ENCODE assay signal across 1 cellular context in the genomic region with DNA sequence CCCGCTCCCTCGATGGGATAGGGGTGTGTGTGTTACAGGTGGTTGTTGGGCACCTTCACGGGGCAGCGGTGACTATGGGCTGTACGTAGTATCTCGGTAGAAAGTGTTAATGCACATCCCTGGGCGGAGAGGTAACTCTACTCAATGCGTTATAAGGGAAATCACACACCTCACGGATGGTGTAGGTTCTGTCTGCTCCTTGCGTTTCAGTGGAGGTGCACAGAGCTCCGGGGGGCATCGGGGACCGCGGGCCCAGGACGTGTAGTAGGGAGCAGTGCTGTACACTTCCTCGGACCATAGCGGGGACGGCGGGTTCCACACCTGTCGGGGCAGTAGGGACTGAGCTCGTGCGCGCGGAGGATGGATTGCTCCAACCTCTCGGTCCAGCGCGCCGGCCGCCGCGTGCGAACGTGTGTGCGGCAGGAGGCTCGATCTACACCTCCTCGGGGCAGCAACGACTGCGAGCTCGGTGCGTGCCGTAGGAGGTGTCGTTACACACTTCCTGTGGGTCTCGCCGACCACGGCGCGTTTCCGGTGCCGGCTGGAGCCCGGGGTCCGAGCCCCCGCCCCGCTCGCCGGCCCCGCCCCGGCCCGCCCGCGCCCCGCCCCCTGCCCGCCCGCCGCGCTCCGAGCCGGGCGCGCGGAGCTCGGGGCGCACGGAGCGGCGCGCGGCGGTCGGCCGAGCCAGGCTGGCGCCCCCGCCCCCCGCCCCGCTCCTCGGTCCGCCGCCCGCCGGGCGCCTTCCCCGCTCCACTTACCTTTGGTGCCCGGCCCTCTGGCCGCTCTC.
TF ChIP-seq lines count a peak whose summit lies in the region.

A gene with protein sequence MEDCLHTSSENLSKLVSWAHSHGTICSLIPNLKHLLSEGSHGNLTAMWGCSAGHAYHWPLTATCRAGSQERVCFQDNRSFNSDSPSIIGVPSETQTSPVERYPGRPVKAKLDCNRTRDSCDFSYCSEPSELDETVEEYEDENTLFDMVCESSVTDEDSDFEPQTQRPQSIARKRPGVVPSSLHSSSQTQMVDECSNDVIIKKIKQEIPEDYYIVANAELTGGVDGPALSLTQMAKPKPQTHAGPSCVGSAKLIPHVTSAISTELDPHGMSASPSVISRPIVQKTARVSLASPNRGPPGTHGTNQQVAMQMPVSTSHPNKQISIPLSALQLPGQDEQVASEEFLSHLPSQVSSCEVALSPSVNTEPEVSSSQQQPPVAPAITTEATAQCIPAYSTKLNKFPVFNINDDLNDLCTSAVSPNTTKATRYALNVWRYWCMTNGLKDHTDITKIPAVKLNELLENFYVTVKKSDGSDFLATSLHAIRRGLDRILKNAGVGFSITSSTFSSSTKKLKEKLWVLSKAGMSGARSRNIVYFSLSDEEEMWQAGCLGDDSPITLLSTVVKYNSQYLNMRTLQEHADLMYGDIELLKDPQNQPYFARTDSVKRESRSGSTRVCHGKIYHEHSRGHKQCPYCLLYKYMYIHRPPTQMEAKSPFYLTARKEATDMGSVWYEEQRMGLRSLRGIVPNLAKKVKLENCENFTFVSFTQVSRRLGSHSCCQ (plus strand): TSS at position 607 of the 787 bp plus-strand sequence. CDS start 87,254 bp downstream, outside the sequence.

TF ChIP-seq in HepG2, 621 proteins besides CTCF, POLR2A, EP300 and RAD21 (continued from another document and continues in another):
- TF ChIP-seq, protein P1, sequence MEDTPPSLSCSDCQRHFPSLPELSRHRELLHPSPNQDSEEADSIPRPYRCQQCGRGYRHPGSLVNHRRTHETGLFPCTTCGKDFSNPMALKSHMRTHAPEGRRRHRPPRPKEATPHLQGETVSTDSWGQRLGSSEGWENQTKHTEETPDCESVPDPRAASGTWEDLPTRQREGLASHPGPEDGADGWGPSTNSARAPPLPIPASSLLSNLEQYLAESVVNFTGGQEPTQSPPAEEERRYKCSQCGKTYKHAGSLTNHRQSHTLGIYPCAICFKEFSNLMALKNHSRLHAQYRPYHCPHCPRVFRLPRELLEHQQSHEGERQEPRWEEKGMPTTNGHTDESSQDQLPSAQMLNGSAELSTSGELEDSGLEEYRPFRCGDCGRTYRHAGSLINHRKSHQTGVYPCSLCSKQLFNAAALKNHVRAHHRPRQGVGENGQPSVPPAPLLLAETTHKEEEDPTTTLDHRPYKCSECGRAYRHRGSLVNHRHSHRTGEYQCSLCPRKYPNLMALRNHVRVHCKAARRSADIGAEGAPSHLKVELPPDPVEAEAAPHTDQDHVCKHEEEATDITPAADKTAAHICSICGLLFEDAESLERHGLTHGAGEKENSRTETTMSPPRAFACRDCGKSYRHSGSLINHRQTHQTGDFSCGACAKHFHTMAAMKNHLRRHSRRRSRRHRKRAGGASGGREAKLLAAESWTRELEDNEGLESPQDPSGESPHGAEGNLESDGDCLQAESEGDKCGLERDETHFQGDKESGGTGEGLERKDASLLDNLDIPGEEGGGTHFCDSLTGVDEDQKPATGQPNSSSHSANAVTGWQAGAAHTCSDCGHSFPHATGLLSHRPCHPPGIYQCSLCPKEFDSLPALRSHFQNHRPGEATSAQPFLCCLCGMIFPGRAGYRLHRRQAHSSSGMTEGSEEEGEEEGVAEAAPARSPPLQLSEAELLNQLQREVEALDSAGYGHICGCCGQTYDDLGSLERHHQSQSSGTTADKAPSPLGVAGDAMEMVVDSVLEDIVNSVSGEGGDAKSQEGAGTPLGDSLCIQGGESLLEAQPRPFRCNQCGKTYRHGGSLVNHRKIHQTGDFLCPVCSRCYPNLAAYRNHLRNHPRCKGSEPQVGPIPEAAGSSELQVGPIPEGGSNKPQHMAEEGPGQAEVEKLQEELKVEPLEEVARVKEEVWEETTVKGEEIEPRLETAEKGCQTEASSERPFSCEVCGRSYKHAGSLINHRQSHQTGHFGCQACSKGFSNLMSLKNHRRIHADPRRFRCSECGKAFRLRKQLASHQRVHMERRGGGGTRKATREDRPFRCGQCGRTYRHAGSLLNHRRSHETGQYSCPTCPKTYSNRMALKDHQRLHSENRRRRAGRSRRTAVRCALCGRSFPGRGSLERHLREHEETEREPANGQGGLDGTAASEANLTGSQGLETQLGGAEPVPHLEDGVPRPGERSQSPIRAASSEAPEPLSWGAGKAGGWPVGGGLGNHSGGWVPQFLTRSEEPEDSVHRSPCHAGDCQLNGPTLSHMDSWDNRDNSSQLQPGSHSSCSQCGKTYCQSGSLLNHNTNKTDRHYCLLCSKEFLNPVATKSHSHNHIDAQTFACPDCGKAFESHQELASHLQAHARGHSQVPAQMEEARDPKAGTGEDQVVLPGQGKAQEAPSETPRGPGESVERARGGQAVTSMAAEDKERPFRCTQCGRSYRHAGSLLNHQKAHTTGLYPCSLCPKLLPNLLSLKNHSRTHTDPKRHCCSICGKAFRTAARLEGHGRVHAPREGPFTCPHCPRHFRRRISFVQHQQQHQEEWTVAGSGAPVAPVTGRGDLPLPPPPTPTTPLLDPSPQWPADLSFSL (CRISPR knock-in tag; IDR thresholded peaks at IDR 0.05), result peak; percentile 80
- TF ChIP-seq THYN1 (CRISPR knock-in tag; IDR thresholded peaks at IDR 0.05; ENCODE audit: borderline replicate concordance, low read depth) (no peak), ZNF367 (CRISPR knock-in tag; IDR thresholded peaks at IDR 0.05; ENCODE audit: borderline replicate concordance) (peak; percentile 52; the same call in 1 of the 2 replicates), TAF1 (CRISPR knock-in tag; IDR thresholded peaks at IDR 0.05) (peak; percentile 95), GLI4 (CRISPR knock-in tag; IDR thresholded peaks at IDR 0.05; ENCODE audit: borderline replicate concordance) (no peak), ZFP90 (CRISPR knock-in tag; IDR thresholded peaks at IDR 0.05; ENCODE audit: borderline replicate concordance) (no peak; the same call in 1 of the 2 replicates), HIVEP1 (CRISPR knock-in tag; IDR thresholded peaks at IDR 0.05) (peak; percentile 75; the same call in 1 of the 2 replicates), ZSCAN31 (CRISPR knock-in tag; IDR thresholded peaks at IDR 0.05; ENCODE audit: low read depth) (no peak; the same call in 1 of the 2 replicates), ZSCAN12 (CRISPR knock-in tag; IDR thresholded peaks at IDR 0.05) (no peak), ZBTB42 (CRISPR knock-in tag; IDR thresholded peaks at IDR 0.05) (no peak), SNRNP70 (IDR thresholded peaks at IDR 0.05; ENCODE audit: low read depth, low read length) (no peak), KLF16 (CRISPR knock-in tag; IDR thresholded peaks at IDR 0.05) (peak in 1 of 2 experiments; percentile 62; a peak in 2 of 4 replicates), TBX2 (CRISPR knock-in tag; IDR thresholded peaks at IDR 0.05; ENCODE audit: borderline replicate concordance) (peak; percentile 88), ZNF484 (CRISPR knock-in tag; IDR thresholded peaks at IDR 0.05; ENCODE audit: borderline replicate concordance, low read depth) (0 out of 2 replicates have a peak, but pooled peaks have one; percentile 58), PITX1 (CRISPR knock-in tag; IDR thresholded peaks at IDR 0.05) (0 out of 2 replicates have a peak, but pooled peaks have one; percentile 46), TARDBP (CRISPR knock-in tag; IDR thresholded peaks at IDR 0.05) (no peak; the same call in 1 of the 2 replicates), BCL6 (CRISPR knock-in tag; IDR thresholded peaks at IDR 0.05) (0 out of 2 replicates have a peak, but pooled peaks have one; percentile 44), NFIB (CRISPR knock-in tag; IDR thresholded peaks at IDR 0.05; ENCODE audit: borderline replicate concordance) (no peak; the same call in 1 of the 2 replicates), ZMAT3 (CRISPR knock-in tag; conservative IDR thresholded peaks at IDR 0.05) (peak; percentile 91; the same call in 1 of the 2 replicates), TEAD3 (CRISPR knock-in tag; optimal IDR thresholded peaks at IDR 0.05; ENCODE audit: borderline replicate concordance) (peak; percentile 41), KDM6A (CRISPR knock-in tag; IDR thresholded peaks at IDR 0.05; ENCODE audit: low read depth) (no peak), CAMTA2 (CRISPR knock-in tag; IDR thresholded peaks at IDR 0.05; ENCODE audit: borderline replicate concordance) (peak; percentile 86), ZBTB7A (CRISPR knock-in tag; IDR thresholded peaks at IDR 0.05) (peak; percentile 42; the same call in 1 of the 2 replicates), CENPX (CRISPR knock-in tag; IDR thresholded peaks at IDR 0.05) (no peak), MBNL3 (CRISPR knock-in tag; conservative IDR thresholded peaks at IDR 0.05) (no peak), ZNF678 (CRISPR knock-in tag; IDR thresholded peaks at IDR 0.05) (0 out of 2 replicates have a peak, but pooled peaks have one; percentile 89), EED (CRISPR knock-in tag; IDR thresholded peaks at IDR 0.05) (peak; percentile 86; the same call in 1 of the 2 replicates), MXI1 (IDR thresholded peaks at IDR 0.05; ENCODE audit: borderline replicate concordance, low read depth, low read length) (peak; percentile 64; the same call in 1 of the 3 replicates)
- TF ChIP-seq, protein P2, sequence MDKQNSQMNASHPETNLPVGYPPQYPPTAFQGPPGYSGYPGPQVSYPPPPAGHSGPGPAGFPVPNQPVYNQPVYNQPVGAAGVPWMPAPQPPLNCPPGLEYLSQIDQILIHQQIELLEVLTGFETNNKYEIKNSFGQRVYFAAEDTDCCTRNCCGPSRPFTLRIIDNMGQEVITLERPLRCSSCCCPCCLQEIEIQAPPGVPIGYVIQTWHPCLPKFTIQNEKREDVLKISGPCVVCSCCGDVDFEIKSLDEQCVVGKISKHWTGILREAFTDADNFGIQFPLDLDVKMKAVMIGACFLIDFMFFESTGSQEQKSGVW (CRISPR knock-in tag; IDR thresholded peaks at IDR 0.05; ENCODE audit: borderline replicate concordance), result no peak
- TF ChIP-seq, protein P3, sequence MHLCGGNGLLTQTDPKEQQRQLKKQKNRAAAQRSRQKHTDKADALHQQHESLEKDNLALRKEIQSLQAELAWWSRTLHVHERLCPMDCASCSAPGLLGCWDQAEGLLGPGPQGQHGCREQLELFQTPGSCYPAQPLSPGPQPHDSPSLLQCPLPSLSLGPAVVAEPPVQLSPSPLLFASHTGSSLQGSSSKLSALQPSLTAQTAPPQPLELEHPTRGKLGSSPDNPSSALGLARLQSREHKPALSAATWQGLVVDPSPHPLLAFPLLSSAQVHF (CRISPR knock-in tag; IDR thresholded peaks at IDR 0.05), result peak; percentile 72; the same call in 1 of the 2 replicates
- TF ChIP-seq, protein P4, sequence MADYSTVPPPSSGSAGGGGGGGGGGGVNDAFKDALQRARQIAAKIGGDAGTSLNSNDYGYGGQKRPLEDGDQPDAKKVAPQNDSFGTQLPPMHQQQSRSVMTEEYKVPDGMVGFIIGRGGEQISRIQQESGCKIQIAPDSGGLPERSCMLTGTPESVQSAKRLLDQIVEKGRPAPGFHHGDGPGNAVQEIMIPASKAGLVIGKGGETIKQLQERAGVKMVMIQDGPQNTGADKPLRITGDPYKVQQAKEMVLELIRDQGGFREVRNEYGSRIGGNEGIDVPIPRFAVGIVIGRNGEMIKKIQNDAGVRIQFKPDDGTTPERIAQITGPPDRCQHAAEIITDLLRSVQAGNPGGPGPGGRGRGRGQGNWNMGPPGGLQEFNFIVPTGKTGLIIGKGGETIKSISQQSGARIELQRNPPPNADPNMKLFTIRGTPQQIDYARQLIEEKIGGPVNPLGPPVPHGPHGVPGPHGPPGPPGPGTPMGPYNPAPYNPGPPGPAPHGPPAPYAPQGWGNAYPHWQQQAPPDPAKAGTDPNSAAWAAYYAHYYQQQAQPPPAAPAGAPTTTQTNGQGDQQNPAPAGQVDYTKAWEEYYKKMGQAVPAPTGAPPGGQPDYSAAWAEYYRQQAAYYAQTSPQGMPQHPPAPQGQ (CRISPR knock-in tag; IDR thresholded peaks at IDR 0.05; ENCODE audit: borderline replicate concordance), result no peak
- TF ChIP-seq, protein P5, sequence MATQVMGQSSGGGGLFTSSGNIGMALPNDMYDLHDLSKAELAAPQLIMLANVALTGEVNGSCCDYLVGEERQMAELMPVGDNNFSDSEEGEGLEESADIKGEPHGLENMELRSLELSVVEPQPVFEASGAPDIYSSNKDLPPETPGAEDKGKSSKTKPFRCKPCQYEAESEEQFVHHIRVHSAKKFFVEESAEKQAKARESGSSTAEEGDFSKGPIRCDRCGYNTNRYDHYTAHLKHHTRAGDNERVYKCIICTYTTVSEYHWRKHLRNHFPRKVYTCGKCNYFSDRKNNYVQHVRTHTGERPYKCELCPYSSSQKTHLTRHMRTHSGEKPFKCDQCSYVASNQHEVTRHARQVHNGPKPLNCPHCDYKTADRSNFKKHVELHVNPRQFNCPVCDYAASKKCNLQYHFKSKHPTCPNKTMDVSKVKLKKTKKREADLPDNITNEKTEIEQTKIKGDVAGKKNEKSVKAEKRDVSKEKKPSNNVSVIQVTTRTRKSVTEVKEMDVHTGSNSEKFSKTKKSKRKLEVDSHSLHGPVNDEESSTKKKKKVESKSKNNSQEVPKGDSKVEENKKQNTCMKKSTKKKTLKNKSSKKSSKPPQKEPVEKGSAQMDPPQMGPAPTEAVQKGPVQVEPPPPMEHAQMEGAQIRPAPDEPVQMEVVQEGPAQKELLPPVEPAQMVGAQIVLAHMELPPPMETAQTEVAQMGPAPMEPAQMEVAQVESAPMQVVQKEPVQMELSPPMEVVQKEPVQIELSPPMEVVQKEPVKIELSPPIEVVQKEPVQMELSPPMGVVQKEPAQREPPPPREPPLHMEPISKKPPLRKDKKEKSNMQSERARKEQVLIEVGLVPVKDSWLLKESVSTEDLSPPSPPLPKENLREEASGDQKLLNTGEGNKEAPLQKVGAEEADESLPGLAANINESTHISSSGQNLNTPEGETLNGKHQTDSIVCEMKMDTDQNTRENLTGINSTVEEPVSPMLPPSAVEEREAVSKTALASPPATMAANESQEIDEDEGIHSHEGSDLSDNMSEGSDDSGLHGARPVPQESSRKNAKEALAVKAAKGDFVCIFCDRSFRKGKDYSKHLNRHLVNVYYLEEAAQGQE (IDR thresholded peaks at IDR 0.05; ENCODE audit: borderline replicate concordance in 1 of 2, low read depth in 1 of 2, low read length in 2 of 2), result 0 out of 4 replicates have a peak, but pooled peaks of 1 of the 2 experiments have one; percentile 29
- TF ChIP-seq, protein P6, sequence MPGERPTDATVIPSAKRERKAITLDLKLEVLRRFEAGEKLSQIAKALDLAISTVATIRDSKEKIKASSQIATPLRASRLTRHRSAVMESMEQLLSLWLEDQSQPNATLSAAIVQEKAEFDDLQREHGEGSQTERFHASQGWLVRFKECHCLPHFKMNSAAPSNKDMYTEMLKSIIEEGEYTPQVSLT (CRISPR knock-in tag; IDR thresholded peaks at IDR 0.05; ENCODE audit: borderline replicate concordance, low read depth), result peak; percentile 30; the same call in 1 of the 2 replicates
- TF ChIP-seq, protein P7, sequence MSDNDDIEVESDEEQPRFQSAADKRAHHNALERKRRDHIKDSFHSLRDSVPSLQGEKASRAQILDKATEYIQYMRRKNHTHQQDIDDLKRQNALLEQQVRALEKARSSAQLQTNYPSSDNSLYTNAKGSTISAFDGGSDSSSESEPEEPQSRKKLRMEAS (IDR thresholded peaks at IDR 0.05), result peak; percentile 97
- TF ChIP-seq, protein P8, sequence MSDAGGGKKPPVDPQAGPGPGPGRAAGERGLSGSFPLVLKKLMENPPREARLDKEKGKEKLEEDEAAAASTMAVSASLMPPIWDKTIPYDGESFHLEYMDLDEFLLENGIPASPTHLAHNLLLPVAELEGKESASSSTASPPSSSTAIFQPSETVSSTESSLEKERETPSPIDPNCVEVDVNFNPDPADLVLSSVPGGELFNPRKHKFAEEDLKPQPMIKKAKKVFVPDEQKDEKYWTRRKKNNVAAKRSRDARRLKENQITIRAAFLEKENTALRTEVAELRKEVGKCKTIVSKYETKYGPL (CRISPR knock-in tag; IDR thresholded peaks at IDR 0.05), result 0 out of 2 replicates have a peak, but pooled peaks have one; percentile 57
